ENCODE assay signal across 1 cellular context in genomic region chr2:71275939-71276310, GRCh38.
TF ChIP-seq lines count a peak whose summit lies in the region.

No MANE protein-coding gene starts in this region.

TF ChIP-seq in IMR-90, 13 proteins besides CTCF, POLR2A, EP300 and RAD21 (continued from another document):
- TF ChIP-seq ELK1 (IDR thresholded peaks at IDR 0.05; ENCODE audit: borderline replicate concordance, low read depth, low read length): no peak
- TF ChIP-seq FOS (IDR thresholded peaks at IDR 0.05; ENCODE audit: low read depth, low read length): no peak
- TF ChIP-seq USF2 (IDR thresholded peaks at IDR 0.05; ENCODE audit: low read depth, low read length): no peak
- no peak for TF ChIP-seq RFX5 (IDR thresholded peaks at IDR 0.05; ENCODE audit: low read depth, low read length)
- TF ChIP-seq RCOR1 (IDR thresholded peaks at IDR 0.05; ENCODE audit: insufficient replicate concordance, low read length): no peak
- no peak for TF ChIP-seq MAZ (IDR thresholded peaks at IDR 0.05; ENCODE audit: borderline replicate concordance, low read depth, low read length)
- no peak for TF ChIP-seq SMC3 (IDR thresholded peaks at IDR 0.05; ENCODE audit: low read depth, low read length)
